16 cellular contexts compared by ENCODE assay signal in genomic region chrX:154363706-154364439, GRCh38.
"Had no signal": no experiment of that assay in that cellular context is flagged by ENCODE, and none has a peak within 500 bp of the region (broad histone marks: within the 10 kb centered on the region; RNA-seq: fewer than 3 reads in every experiment).

No MANE protein-coding gene starts in this region.

- H3K4me3 Mint-ChIP-seq: activated CD4-positive, alpha-beta memory T cell treated with anti-CD3 and anti-CD28 coated beads, Interleukin-2, amount 10 ng/mL, durations not matched to agents 7 days and 5 days; activated CD4-positive, alpha-beta T cell treated with anti-CD3 and anti-CD28 coated beads for 36 hours; activated naive CD4-positive, alpha-beta T cell treated with anti-CD3 and anti-CD28 coated beads for 36 hours; activated T-helper 1 cell treated with anti-CD3 and anti-CD28 coated beads, Interleukin-12 subunit alpha, Interleukin-12 subunit beta, Interleukin-2, Interleukin-4 antibody, amounts not matched to agents 30 ng/mL and 10 ng/mL and 1 ng/mL, durations not matched to agents 14 hours and 24 hours and 36 hours had no signal

- H3K27me3 ChIP-seq: testis, uterus had no signal

- H3K4me3 ChIP-seq: psoas muscle, testis, uterus had no signal

- H3K27me3 Mint-ChIP-seq: activated CD4-positive, alpha-beta memory T cell treated with anti-CD3 and anti-CD28 coated beads, Interleukin-2, amount 10 ng/mL, durations not matched to agents 7 days and 5 days; activated CD4-positive, alpha-beta T cell treated with anti-CD3 and anti-CD28 coated beads for 36 hours; effector memory CD8-positive, alpha-beta T cell had no signal

- H3K36me3 ChIP-seq: uterus had no signal

- H3K27ac ChIP-seq: psoas muscle, testis, VCaP had no signal

- H3K27ac Mint-ChIP-seq: activated CD4-positive, alpha-beta T cell treated with anti-CD3 and anti-CD28 coated beads for 36 hours had no signal

- H3K9me3 ChIP-seq: psoas muscle, testis, uterus had no signal

- ATAC-seq: activated CD4-positive, alpha-beta T cell treated with anti-CD3 and anti-CD28 coated beads for 36 hours; effector memory CD8-positive, alpha-beta T cell; psoas muscle; sciatic nerve had no signal

- DNase-seq: activated CD4-positive, alpha-beta memory T cell treated with anti-CD3 and anti-CD28 coated beads, Interleukin-2, amount 10 ng/mL, durations not matched to agents 7 days and 5 days; activated CD4-positive, alpha-beta T cell treated with anti-CD3 and anti-CD28 coated beads for 36 hours; activated CD8-positive, alpha-beta memory T cell treated with anti-CD3 and anti-CD28 coated beads, Interleukin-2, amount 50 U/mL, for 48 hours; activated naive CD4-positive, alpha-beta T cell treated with anti-CD3 and anti-CD28 coated beads for 36 hours; effector memory CD8-positive, alpha-beta T cell; hippocampal formation; kidney glomerular epithelial cell; occipital lobe; psoas muscle; stimulated activated CD4-positive, alpha-beta T cell treated with anti-CD3 and anti-CD28 coated beads, Interleukin-12 subunit alpha, Interleukin-12 subunit beta, amount 100 ng/mL, for 4 hours; stimulated activated naive CD4-positive, alpha-beta T cell treated with Interleukin-2 at 50 U/mL for 16 hours; testis; uterus had no signal

- H3K9me3 Mint-ChIP-seq: activated CD4-positive, alpha-beta memory T cell treated with anti-CD3 and anti-CD28 coated beads, Interleukin-2, amount 10 ng/mL, durations not matched to agents 7 days and 5 days; activated naive CD4-positive, alpha-beta T cell treated with anti-CD3 and anti-CD28 coated beads for 36 hours; activated T-helper 1 cell treated with anti-CD3 and anti-CD28 coated beads, Interleukin-12 subunit alpha, Interleukin-12 subunit beta, Interleukin-2, Interleukin-4 antibody, amounts not matched to agents 30 ng/mL and 10 ng/mL and 1 ng/mL, durations not matched to agents 14 hours and 24 hours and 36 hours; effector memory CD8-positive, alpha-beta T cell had no signal
